ENCODE assay signal across 1 cellular context in genomic region chr6:26318459-26319404, GRCh38.
TF ChIP-seq lines count a peak whose summit lies in the region.

No MANE protein-coding gene starts in this region.

TF ChIP-seq in K562, 482 proteins besides CTCF, POLR2A, EP300 and RAD21 (continued from another document and continues in another):
- TF ChIP-seq MGA (IDR thresholded peaks at IDR 0.05), result peak; percentile 38; the same call in 1 of the 2 replicates
- no peak for TF ChIP-seq THRB (CRISPR knock-in tag; conservative IDR thresholded peaks at IDR 0.05)
- 0 out of 2 replicates have a peak, but pooled peaks have one; percentile 9 for TF ChIP-seq SMC3 (conservative IDR thresholded peaks at IDR 0.05; ENCODE audit: insufficient read depth, low read depth, low read length)
- TF ChIP-seq GATA2 (CRISPR knock-in tag; IDR thresholded peaks at IDR 0.05), result peak; percentile 76
- no peak for TF ChIP-seq ZNF830 (CRISPR knock-in tag; IDR thresholded peaks at IDR 0.05)
- TF ChIP-seq ZZZ3 (IDR thresholded peaks at IDR 0.05), result no peak
- no peak for TF ChIP-seq SAP30 (IDR thresholded peaks at IDR 0.05; ENCODE audit: borderline replicate concordance, insufficient read depth, low read depth, low read length, poor library complexity, severe bottlenecking)
- TF ChIP-seq DPF2 (IDR thresholded peaks at IDR 0.05), result peak; percentile 68; the same call in 1 of the 2 replicates
- no peak; the same call in none of the 2 replicates for TF ChIP-seq MTA1 (IDR thresholded peaks at IDR 0.05; ENCODE audit: borderline replicate concordance)
- peak; percentile 94 for TF ChIP-seq VEZF1 (CRISPR knock-in tag; IDR thresholded peaks at IDR 0.05)
- peak in 1 of 2 experiments; percentile 47; a peak in 1 of 4 replicates for TF ChIP-seq ZNF318 (IDR thresholded peaks at IDR 0.05; ENCODE audit: borderline replicate concordance in 1 of 2, low read depth in 1 of 2)
- no peak for TF ChIP-seq TEAD1 (CRISPR knock-in tag; IDR thresholded peaks at IDR 0.05)
- TF ChIP-seq MLX (CRISPR knock-in tag; conservative IDR thresholded peaks at IDR 0.05), result no peak
- TF ChIP-seq CHD4 (IDR thresholded peaks at IDR 0.05; ENCODE audit: insufficient read depth, insufficient replicate concordance, low read depth, low read length, poor library complexity, severe bottlenecking), result no peak
- 0 out of 2 replicates have a peak, but pooled peaks have one; percentile 16 for TF ChIP-seq ZBTB2 (IDR thresholded peaks at IDR 0.05)
- no peak for TF ChIP-seq GMEB1 (CRISPR knock-in tag; IDR thresholded peaks at IDR 0.05)
- TF ChIP-seq SIX5 (IDR thresholded peaks at IDR 0.05; ENCODE audit: borderline replicate concordance in 1 of 2, insufficient read depth in 1 of 2, low read depth in 1 of 2, low read length in 2 of 2), result no peak
- no peak for TF ChIP-seq GTF2A2 (tag; IDR thresholded peaks at IDR 0.05)
- no peak for TF ChIP-seq ZNF232 (CRISPR knock-in tag; IDR thresholded peaks at IDR 0.05)
- no peak for TF ChIP-seq ZKSCAN8 (CRISPR knock-in tag; IDR thresholded peaks at IDR 0.05)
- TF ChIP-seq ZNF561 (CRISPR knock-in tag; conservative IDR thresholded peaks at IDR 0.05), result no peak
- TF ChIP-seq ZFP1 (CRISPR knock-in tag; IDR thresholded peaks at IDR 0.05), result no peak
- TF ChIP-seq THRAP3 (IDR thresholded peaks at IDR 0.05; ENCODE audit: borderline replicate concordance), result no peak
- TF ChIP-seq LCOR (CRISPR knock-in tag; IDR thresholded peaks at IDR 0.05), result 0 out of 2 replicates have a peak, but pooled peaks have one; percentile 34
- TF ChIP-seq ESRRB (CRISPR knock-in tag; IDR thresholded peaks at IDR 0.05; ENCODE audit: borderline replicate concordance), result no peak
- TF ChIP-seq RBM15 (IDR thresholded peaks at IDR 0.05; ENCODE audit: insufficient read depth, low read length), result no peak
- TF ChIP-seq KLF13 (tag; IDR thresholded peaks at IDR 0.05; ENCODE audit: borderline replicate concordance, low read depth), result no peak
- no peak for TF ChIP-seq ZNF778 (CRISPR knock-in tag; IDR thresholded peaks at IDR 0.05)
